In the genomic region with DNA sequence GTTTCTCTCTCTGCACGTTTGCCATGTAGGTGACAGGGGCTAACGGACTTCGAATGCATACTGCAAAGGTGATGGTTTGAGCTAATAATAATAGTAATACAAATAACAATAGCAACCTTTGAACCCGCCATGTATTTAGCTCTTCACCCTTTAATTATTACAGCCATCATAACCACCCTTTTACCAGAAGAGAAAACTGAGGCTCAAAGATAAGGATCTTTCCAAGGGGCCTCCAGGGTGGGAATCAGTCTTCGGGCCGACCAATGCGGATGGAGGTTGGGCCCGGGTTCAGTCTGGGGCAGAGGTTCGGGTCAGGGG, we compare ENCODE assay signal across 8 cellular contexts. TPM values are rescaled to one million over a fixed set of nuclear protein-coding genes. Genes with fewer than 3 reads are reported as not detected.
DNase-seq lines count a peak whose midpoint lies in the region; ATAC-seq and TF ChIP-seq lines count a peak whose summit lies in the region.

No MANE protein-coding gene starts in this region.

- peak overlapping the region; percentile 68 to 90 for H3K27ac ChIP-seq in lung (ENCODE audit: low read depth in 1 of 2, low read length in 1 of 2)

- H3K27me3 ChIP-seq in lung (ENCODE audit: control insufficient read depth, insufficient read depth) = no peaks in the 10 kb centered on the region

- peaks cover 0 to 6% of the 10 kb centered on the region in 2 donors for H3K36me3 ChIP-seq in lung (ENCODE audit: control insufficient read depth in 2 of 2, insufficient read depth in 2 of 2, low read length in 2 of 2)

- TF ChIP-seq CTCF in astrocyte of the spinal cord (IDR thresholded peaks at IDR 0.05; ENCODE audit: low read depth, low read length) = no peak
- TF ChIP-seq CTCF in lung (IDR thresholded peaks at IDR 0.05; ENCODE audit: control extremely low read depth, extremely low read depth) = no peak
- no peak for TF ChIP-seq CTCF in type B pancreatic cell (conservative IDR thresholded peaks at IDR 0.05)
- TF ChIP-seq CTCF in GM13976 (IDR thresholded peaks at IDR 0.05; ENCODE audit: borderline replicate concordance, control extremely low read depth, extremely low read depth, insufficient read depth, missing control alignments) = no peak

- 5 to 9% methylated on average over 9 of the region's 9 CpGs for WGBS in lung, 2 donors

- H3K4me3 ChIP-seq in astrocyte of the spinal cord (ENCODE audit: low read depth, low read length) = peak overlapping the region; percentile 94
- peak overlapping the region; percentile 90 for H3K4me3 ChIP-seq in lung

- H3K27ac Mint-ChIP-seq in activated naive CD4-positive, alpha-beta T cell treated with anti-CD3 and anti-CD28 coated beads, Interleukin-2, amount 10 ng/mL, durations not matched to agents 7 days and 5 days = peak overlapping the region; percentile 82
- peak overlapping the region; percentile 70 for H3K27ac Mint-ChIP-seq in type B pancreatic cell

- peak overlapping the region; percentile 95 for H3K4me3 Mint-ChIP-seq in activated naive CD4-positive, alpha-beta T cell treated with anti-CD3 and anti-CD28 coated beads, Interleukin-2, amount 10 ng/mL, durations not matched to agents 7 days and 5 days
- peak overlapping the region; percentile 95 for H3K4me3 Mint-ChIP-seq in type B pancreatic cell

- H3K27me3 Mint-ChIP-seq in activated naive CD4-positive, alpha-beta T cell treated with anti-CD3 and anti-CD28 coated beads, Interleukin-2, amount 10 ng/mL, durations not matched to agents 7 days and 5 days = peaks cover 3% of the 10 kb centered on the region
- no peaks in the 10 kb centered on the region for H3K27me3 Mint-ChIP-seq in type B pancreatic cell

- CTCF ChIA-PET in activated naive CD4-positive, alpha-beta T cell treated with anti-CD3 and anti-CD28 coated beads, Interleukin-2, amount 10 ng/mL, durations not matched to agents 7 days and 5 days (lab: Charles Lee) = interaction anchor here (0.7 to 3.6 kb wide), 19 partner anchors 13 to 228 kb away, joined by 3 to 14 read pairs (median 5); partner anchors contain the start of genes JADE2 and UBE2B
- CTCF ChIA-PET in HEK293T (lab: Yijun Ruan, JAX) = interaction anchor here (0.5 to 1.4 kb wide), 8 partner anchors 15 to 176 kb away, joined by 3 to 9 read pairs (median 4); partner anchors contain the start of gene UBE2B

- ATAC-seq in lung (ENCODE audit: insufficient read depth, low FRiP score) = no peak

- peaks cover 12% of the 10 kb centered on the region for H3K36me3 Mint-ChIP-seq in activated naive CD4-positive, alpha-beta T cell treated with anti-CD3 and anti-CD28 coated beads, Interleukin-2, amount 10 ng/mL, durations not matched to agents 7 days and 5 days
- H3K36me3 Mint-ChIP-seq in type B pancreatic cell = peaks cover 6% of the 10 kb centered on the region

- POLR2A ChIA-PET in HEK293T (lab: Yijun Ruan, JAX) = interaction anchor here (0.9 to 3.7 kb wide), 17 partner anchors 14 to 176 kb away, joined by 3 to 23 read pairs (median 5); partner anchors contain the start of genes JADE2 and UBE2B

- H3K4me1 Mint-ChIP-seq in activated naive CD4-positive, alpha-beta T cell treated with anti-CD3 and anti-CD28 coated beads, Interleukin-2, amount 10 ng/mL, durations not matched to agents 7 days and 5 days = peaks cover 34% of the 10 kb centered on the region
- peaks cover 22% of the 10 kb centered on the region for H3K4me1 Mint-ChIP-seq in type B pancreatic cell (ENCODE audit: unreplicated experiment)

- in situ Hi-C loops in astrocyte of the spinal cord (cut with HindIII; ENCODE audit: low sequenced_read_pairs) = no loop called here
- in situ Hi-C loops in GM13976 (cut with MboI; ENCODE audit: low sequenced_read_pairs, unreplicated experiment) = no loop called here

- H3K4me1 ChIP-seq in lung (ENCODE audit: control insufficient read depth in 2 of 2, insufficient read depth in 2 of 2, low read length in 2 of 2) = peaks cover 9 to 10% of the 10 kb centered on the region in 2 donors

- H3K9me3 Mint-ChIP-seq in activated naive CD4-positive, alpha-beta T cell treated with anti-CD3 and anti-CD28 coated beads, Interleukin-2, amount 10 ng/mL, durations not matched to agents 7 days and 5 days = no peaks in the 10 kb centered on the region
- H3K9me3 Mint-ChIP-seq in type B pancreatic cell = no peaks in the 10 kb centered on the region

- DNase-seq in activated naive CD4-positive, alpha-beta T cell treated with anti-CD3 and anti-CD28 coated beads, Interleukin-2, amount 10 ng/mL, durations not matched to agents 7 days and 5 days = no peak
- no peak for DNase-seq in activated naive CD4-positive, alpha-beta T cell treated with anti-CD3 and anti-CD28 coated beads, Interleukin-2, amount 50 U/mL, for 16 hours
- DNase-seq in astrocyte of the spinal cord (ENCODE audit: low read depth, low spot score) (no peak), lung (ENCODE audit: low spot score) (no peak), type B pancreatic cell (ENCODE audit: extremely low spot score, unreplicated experiment) (no peak), hypothalamus (lab: John Stamatoyannopoulos, UW) (no peak), HEK293T (ENCODE audit: extremely low spot score) (no peak), GM13976 (ENCODE audit: low spot score) (no peak)

- H3K9me3 ChIP-seq in lung (ENCODE audit: control insufficient read depth in 2 of 2, insufficient read depth in 1 of 2, low read length in 1 of 2) = no peaks in the 10 kb centered on the region

TF ChIP-seq in HEK293T, 16 proteins besides CTCF, POLR2A, EP300 and RAD21:
- TF ChIP-seq CTBP1 (IDR thresholded peaks at IDR 0.05; ENCODE audit: borderline replicate concordance) (no peak), FOXA1 (IDR thresholded peaks at IDR 0.05) (no peak), FOXM1 (IDR thresholded peaks at IDR 0.05; ENCODE audit: borderline replicate concordance) (no peak), SP1 (IDR thresholded peaks at IDR 0.05) (no peak), SUZ12 (IDR thresholded peaks at IDR 0.05) (no peak), BHLHE40 (IDR thresholded peaks at IDR 0.05; ENCODE audit: borderline replicate concordance) (no peak)

RNA-seq across cellular contexts. Expression of gene CDKN2AIPNL, which starts 0.5 kb away (rescaled TPM):
- total RNA-seq in lung (10 to 100 TPM; 10.9 to 22.1 TPM), type B pancreatic cell (ENCODE audit: low replicate concordance) (24.4 and 28.7 TPM in 2 replicates)
- 10 to 100 TPM; 16.0 to 43.2 TPM for polyA plus RNA-seq in lung

RNA-seq across cellular contexts. Expression of gene UBE2B, which starts 39.8 kb away (rescaled TPM):
- total RNA-seq in lung = 100 to 1,000 TPM in 1 of 2 donors, 10 to 100 TPM in 1; 75.1 to 119 TPM
- polyA plus RNA-seq in lung = 100 to 1,000 TPM in 1 of 2 donors, 10 to 100 TPM in 1; 89.3 to 111 TPM
- total RNA-seq in type B pancreatic cell (ENCODE audit: low replicate concordance) = 70.9 and 93.0 TPM in 2 replicates

RNA-seq across cellular contexts. Expression of gene CDKL3, which starts 44.2 kb away (rescaled TPM):
- total RNA-seq in lung (1 to 10 TPM; 2.2 to 2.9 TPM), type B pancreatic cell (ENCODE audit: low replicate concordance) (0.83 and 5.2 TPM in 2 replicates)
- polyA plus RNA-seq in lung = 1 to 10 TPM; 1.5 to 3.6 TPM
